Comparison of ENCODE assay signal across 18 cellular contexts in the genomic region with DNA sequence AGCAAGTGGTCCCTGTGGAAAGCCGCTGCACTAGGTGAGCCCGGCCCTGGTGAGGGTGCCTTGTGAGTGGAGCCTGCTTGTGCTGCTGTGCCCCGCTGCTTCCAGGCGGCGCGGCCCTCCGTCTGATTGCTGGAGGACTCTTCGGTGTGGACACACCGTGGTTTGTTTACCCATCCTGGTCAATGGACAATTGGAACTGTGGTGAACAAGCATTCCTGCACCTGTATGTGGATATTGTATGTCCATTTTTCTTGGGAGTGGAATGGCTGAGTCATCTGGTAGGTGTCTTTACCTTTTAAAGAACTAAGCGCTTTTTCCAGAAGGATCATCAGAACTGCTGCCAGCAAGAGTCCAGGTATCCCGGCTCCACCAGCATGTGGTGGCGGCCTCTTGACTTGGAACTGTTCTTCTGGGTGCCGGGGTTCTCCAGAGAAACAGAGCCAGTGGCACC. TPM values are rescaled to one million over a fixed set of nuclear protein-coding genes. Genes with fewer than 3 reads are reported as not detected.
DNase-seq lines count a peak whose midpoint lies in the region; ATAC-seq and TF ChIP-seq lines count a peak whose summit lies in the region.
"Had no signal": no experiment of that assay in that cellular context is flagged by ENCODE, and none has a peak within 500 bp of the region (broad histone marks: within the 10 kb centered on the region; RNA-seq: fewer than 3 reads in every experiment).

No MANE protein-coding gene starts in this region.

- peak overlapping the region; percentile 96 for H3K27ac ChIP-seq in neutrophil
- H3K27ac ChIP-seq: brain microvascular endothelial cell had no signal

- no peaks in the 10 kb centered on the region for H3K27me3 Mint-ChIP-seq in activated CD8-positive, alpha-beta memory T cell treated with anti-CD3 and anti-CD28 coated beads, Interleukin-2, amount 10 ng/mL, durations not matched to agents 7 days and 5 days
- H3K27me3 Mint-ChIP-seq in chondrocyte (ENCODE audit: low read depth): no peaks in the 10 kb centered on the region
- H3K27me3 Mint-ChIP-seq: activated CD4-positive, alpha-beta T cell treated with anti-CD3 and anti-CD28 coated beads, Interleukin-2, amount 10 ng/mL, durations not matched to agents 24 days and 14 days had no signal

- peak overlapping the region; percentile 24 for H3K4me3 Mint-ChIP-seq in activated CD8-positive, alpha-beta memory T cell treated with anti-CD3 and anti-CD28 coated beads, Interleukin-2, amount 10 ng/mL, durations not matched to agents 7 days and 5 days
- no peak overlapping the region for H3K4me3 Mint-ChIP-seq in chondrocyte (ENCODE audit: unreplicated experiment)
- H3K4me3 Mint-ChIP-seq: mesothelial cell of epicardium; T-helper 2 cell treated with Interferon-gamma antibody and Interleukin-4, amounts not matched to agents 5 μg/mL and 100 μg/mL, for 36 hours had no signal

- no peaks in the 10 kb centered on the region for H3K27me3 ChIP-seq in neutrophil
- H3K27me3 ChIP-seq: brain microvascular endothelial cell had no signal

- CTCF ChIA-PET in activated CD8-positive, alpha-beta memory T cell treated with anti-CD3 and anti-CD28 coated beads, Interleukin-2, amount 10 ng/mL, durations not matched to agents 7 days and 5 days (lab: Charles Lee): no interaction called here

- peaks cover 56% of the 10 kb centered on the region for H3K4me1 Mint-ChIP-seq in activated CD8-positive, alpha-beta memory T cell treated with anti-CD3 and anti-CD28 coated beads, Interleukin-2, amount 10 ng/mL, durations not matched to agents 7 days and 5 days
- H3K4me1 Mint-ChIP-seq in chondrocyte (ENCODE audit: low read depth): peaks cover 21% of the 10 kb centered on the region

- peaks cover 35% of the 10 kb centered on the region for H3K36me3 Mint-ChIP-seq in activated CD8-positive, alpha-beta memory T cell treated with anti-CD3 and anti-CD28 coated beads, Interleukin-2, amount 10 ng/mL, durations not matched to agents 7 days and 5 days
- peaks cover 3% of the 10 kb centered on the region for H3K36me3 Mint-ChIP-seq in chondrocyte (ENCODE audit: low read depth)

- TF ChIP-seq CTCF in chondrocyte (IDR thresholded peaks at IDR 0.05): no peak
- no peak for TF ChIP-seq CTCF in neutrophil (IDR thresholded peaks at IDR 0.05)

- ATAC-seq in activated CD8-positive, alpha-beta memory T cell treated with anti-CD3 and anti-CD28 coated beads, Interleukin-2, amount 10 ng/mL, durations not matched to agents 7 days and 5 days: no peak
- no peak for ATAC-seq in HG02571 (IDR thresholded peaks at IDR 0.05; ENCODE audit: unreplicated experiment)

- peaks cover 7% of the 10 kb centered on the region for H3K36me3 ChIP-seq in neutrophil

- H3K4me1 ChIP-seq in neutrophil (ENCODE audit: control insufficient read depth in 1 of 2, insufficient read depth in 1 of 2, low read depth in 1 of 2, low read length in 1 of 2): peaks cover 92 to 95% of the 10 kb centered on the region in 2 experiments

- no peaks in the 10 kb centered on the region for H3K9me3 Mint-ChIP-seq in activated CD8-positive, alpha-beta memory T cell treated with anti-CD3 and anti-CD28 coated beads, Interleukin-2, amount 10 ng/mL, durations not matched to agents 7 days and 5 days (ENCODE audit: low read depth)
- no peaks in the 10 kb centered on the region for H3K9me3 Mint-ChIP-seq in chondrocyte (ENCODE audit: low read depth)
- H3K9me3 Mint-ChIP-seq: activated CD4-positive, alpha-beta T cell treated with anti-CD3 and anti-CD28 coated beads, Interleukin-2, amount 10 ng/mL, durations not matched to agents 24 days and 14 days; mesothelial cell of epicardium; T-helper 2 cell treated with Interferon-gamma antibody and Interleukin-4, amounts not matched to agents 5 μg/mL and 100 μg/mL, for 36 hours had no signal

- DNase-seq in activated CD8-positive, alpha-beta memory T cell treated with anti-CD3 and anti-CD28 coated beads, Interleukin-2, amount 10 ng/mL, durations not matched to agents 7 days and 5 days: no peak
- no peak for DNase-seq in activated CD8-positive, alpha-beta memory T cell treated with anti-CD3 and anti-CD28 coated beads, Interleukin-2, amount 50 U/mL, for 4 hours
- peak; percentile 19 for DNase-seq in NCI-H2107 (lab: John Stamatoyannopoulos, UW)
- DNase-seq in chondrocyte (ENCODE audit: low spot score): peak; percentile 84
- no peak for DNase-seq in stimulated activated CD8-positive, alpha-beta memory T cell treated with anti-CD3 and anti-CD28 coated beads, Interleukin-4, amount 100 ng/mL, for 48 hours
- DNase-seq in NCI-H446 (lab: John Stamatoyannopoulos, UW): no peak
- DNase-seq: activated CD4-positive, alpha-beta T cell treated with anti-CD3 and anti-CD28 coated beads, Interleukin-2, amount 10 ng/mL, durations not matched to agents 24 days and 14 days; activated gamma-delta T cell; brain microvascular endothelial cell; Karpas-422; NCI-H146; nucleus accumbens; RPMI8226; stimulated activated naive CD4-positive, alpha-beta T cell had no signal

- no peaks in the 10 kb centered on the region for H3K9me3 ChIP-seq in neutrophil

- H3K27ac Mint-ChIP-seq in activated CD8-positive, alpha-beta memory T cell treated with anti-CD3 and anti-CD28 coated beads, Interleukin-2, amount 10 ng/mL, durations not matched to agents 7 days and 5 days: peak overlapping the region; percentile 78
- H3K27ac Mint-ChIP-seq in chondrocyte (ENCODE audit: unreplicated experiment): no peak overlapping the region
- H3K27ac Mint-ChIP-seq: activated CD4-positive, alpha-beta T cell treated with anti-CD3 and anti-CD28 coated beads, Interleukin-2, amount 10 ng/mL, durations not matched to agents 24 days and 14 days; mesothelial cell of epicardium; T-helper 2 cell treated with Interferon-gamma antibody and Interleukin-4, amounts not matched to agents 5 μg/mL and 100 μg/mL, for 36 hours had no signal

- no peak overlapping the region for H3K4me3 ChIP-seq in neutrophil (ENCODE audit: low read depth in 1 of 2, low read length in 1 of 2)

RNA-seq across cellular contexts. Expression of gene MAEA, which starts 15.6 kb away (rescaled TPM):
- total RNA-seq in activated CD8-positive, alpha-beta memory T cell treated with anti-CD3 and anti-CD28 coated beads, Interleukin-2, amount 10 ng/mL, durations not matched to agents 7 days and 5 days: 10 to 100 TPM; 63.9 to 70.0 TPM
- 54.4 to 62.6 TPM (median 56.3 TPM) in 3 replicates for total RNA-seq in chondrocyte

RNA-seq across cellular contexts. Expression of gene UVSSA, which starts 41.7 kb away (rescaled TPM):
- 10 to 100 TPM; 18.2 to 25.2 TPM for total RNA-seq in activated CD8-positive, alpha-beta memory T cell treated with anti-CD3 and anti-CD28 coated beads, Interleukin-2, amount 10 ng/mL, durations not matched to agents 7 days and 5 days
- total RNA-seq in chondrocyte: 20.7 to 35.1 TPM (median 20.9 TPM) in 3 replicates

RNA-seq across cellular contexts. Expression of gene CTBP1, which starts 56.4 kb away (rescaled TPM):
- 100 to 1,000 TPM; 193 to 250 TPM for total RNA-seq in activated CD8-positive, alpha-beta memory T cell treated with anti-CD3 and anti-CD28 coated beads, Interleukin-2, amount 10 ng/mL, durations not matched to agents 7 days and 5 days
- total RNA-seq in chondrocyte: 147 to 175 TPM (median 151 TPM) in 3 replicates

Comparison
In these comparisons a context has a peak if more than half of its experiments do, and no peak if none do; other contexts are left out.
1. DNase-seq: peak in NCI-H2107 (single experiment) and chondrocyte (single experiment); none in activated CD8-positive, alpha-beta memory T cell treated with anti-CD3 and anti-CD28 coated beads, Interleukin-2, amount 10 ng/mL, durations not matched to agents 7 days and 5 days (single experiment), activated CD8-positive, alpha-beta memory T cell treated with anti-CD3 and anti-CD28 coated beads, Interleukin-2, amount 50 U/mL, for 4 hours (single experiment), stimulated activated CD8-positive, alpha-beta memory T cell treated with anti-CD3 and anti-CD28 coated beads, Interleukin-4, amount 100 ng/mL, for 48 hours (single experiment) and NCI-H446 (0 of 2).